In the genomic region with DNA sequence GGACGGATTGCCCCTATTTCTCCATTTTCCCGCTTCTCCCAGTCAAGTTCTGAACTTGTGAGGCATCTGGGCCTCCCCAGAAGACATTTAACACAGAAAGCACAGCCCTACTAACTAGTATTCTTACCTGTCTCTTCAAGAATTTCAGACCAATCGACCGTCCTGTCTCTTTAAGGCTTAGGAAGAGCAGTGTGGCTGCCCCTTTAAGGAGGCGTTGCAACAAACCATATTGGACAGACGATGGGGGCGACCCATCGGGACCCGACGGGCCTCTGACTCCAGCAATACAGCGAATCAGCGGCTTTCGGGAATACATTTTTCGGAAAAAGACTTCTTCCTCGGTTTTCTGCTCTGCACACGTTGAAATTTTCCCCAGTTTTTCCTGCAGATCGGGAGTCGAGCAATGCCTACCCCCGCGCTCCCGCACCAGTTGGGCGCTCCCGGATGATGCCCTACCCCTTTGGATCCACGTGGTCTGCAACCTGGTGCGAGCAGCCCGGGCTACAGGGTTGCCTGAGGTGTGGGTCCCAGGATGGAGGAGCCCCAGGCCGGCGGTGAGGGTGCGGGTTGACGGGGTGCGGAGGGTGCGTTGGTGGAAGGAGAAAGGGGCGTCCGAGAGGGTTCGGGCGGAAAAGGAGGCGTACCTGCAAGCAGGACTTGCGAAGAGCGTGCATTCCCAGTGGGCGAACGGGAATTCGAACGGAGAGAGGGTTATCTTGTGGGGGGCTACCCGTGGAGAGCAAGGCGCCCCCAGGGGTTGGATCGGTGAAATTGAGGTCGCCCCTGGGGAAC, we compare ENCODE assay signal across 8 cellular contexts. TPM values are rescaled to one million over a fixed set of nuclear protein-coding genes. Genes with fewer than 3 reads are reported as not detected.
A peak's percentile ranks its signal among the peaks of the same experiment; 100 is the strongest.
DNase-seq lines count a peak whose midpoint lies in the region; ATAC-seq and TF ChIP-seq lines count a peak whose summit lies in the region.

A gene with protein sequence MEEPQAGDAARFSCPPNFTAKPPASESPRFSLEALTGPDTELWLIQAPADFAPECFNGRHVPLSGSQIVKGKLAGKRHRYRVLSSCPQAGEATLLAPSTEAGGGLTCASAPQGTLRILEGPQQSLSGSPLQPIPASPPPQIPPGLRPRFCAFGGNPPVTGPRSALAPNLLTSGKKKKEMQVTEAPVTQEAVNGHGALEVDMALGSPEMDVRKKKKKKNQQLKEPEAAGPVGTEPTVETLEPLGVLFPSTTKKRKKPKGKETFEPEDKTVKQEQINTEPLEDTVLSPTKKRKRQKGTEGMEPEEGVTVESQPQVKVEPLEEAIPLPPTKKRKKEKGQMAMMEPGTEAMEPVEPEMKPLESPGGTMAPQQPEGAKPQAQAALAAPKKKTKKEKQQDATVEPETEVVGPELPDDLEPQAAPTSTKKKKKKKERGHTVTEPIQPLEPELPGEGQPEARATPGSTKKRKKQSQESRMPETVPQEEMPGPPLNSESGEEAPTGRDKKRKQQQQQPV (plus strand): TSS at position 480 of the 792 bp plus-strand sequence. CDS start 53 bp downstream, at position 533.

- peaks cover 74% of the 10 kb centered on the region for H3K36me3 Mint-ChIP-seq in Calu3 (ENCODE audit: insufficient read depth, unreplicated experiment)
- peaks cover 12% of the 10 kb centered on the region for H3K36me3 Mint-ChIP-seq in endothelial cell (ENCODE audit: low read depth, unreplicated experiment)

- H3K27me3 Mint-ChIP-seq in Calu3 (ENCODE audit: unreplicated experiment) (no peaks in the 10 kb centered on the region), endothelial cell (ENCODE audit: unreplicated experiment) (peaks cover 12% of the 10 kb centered on the region)

- TF ChIP-seq CTCF in Calu3 (IDR thresholded peaks at IDR 0.05; ENCODE audit: unreplicated experiment) = no peak
- TF ChIP-seq CTCF in OCI-LY1 (IDR thresholded peaks at IDR 0.05; ENCODE audit: low read length) = no peak
- TF ChIP-seq CTCF in endothelial cell (IDR thresholded peaks at IDR 0.05; ENCODE audit: unreplicated experiment) = no peak

- under 1% methylated on average over 47 of the region's 47 CpGs for WGBS in HUES64

- no TSS peak for BruUV-seq in Calu3 (replicated peaks; lab: Mats Ljungman, UMichigan)

- H3K4me1 ChIP-seq in HUES64 (ENCODE audit: insufficient read depth, low read length) (peaks cover 15% of the 10 kb centered on the region), OCI-LY1 (ENCODE audit: insufficient read depth, low read length, severe bottlenecking) (peaks cover 55% of the 10 kb centered on the region)

- H3K27ac Mint-ChIP-seq in Calu3 (ENCODE audit: unreplicated experiment) (peak within 1 kb of the TSS; percentile 89), endothelial cell (ENCODE audit: unreplicated experiment) (peak within 1 kb of the TSS; percentile 98)

- H3K36me3 ChIP-seq in HUES64 (ENCODE audit: insufficient read depth, low read length) = peaks cover 25% of the 10 kb centered on the region
- H3K36me3 ChIP-seq in OCI-LY1 (ENCODE audit: insufficient read depth, low read length) = peaks cover 10% of the 10 kb centered on the region

- H3K4me3 Mint-ChIP-seq in Calu3 (ENCODE audit: low read depth, unreplicated experiment) = peak within 1 kb of the TSS; percentile 92
- peak within 1 kb of the TSS; percentile 96 for H3K4me3 Mint-ChIP-seq in endothelial cell (ENCODE audit: unreplicated experiment)

- H3K9me3 Mint-ChIP-seq in Calu3 (ENCODE audit: low read depth, unreplicated experiment) (no peaks in the 10 kb centered on the region), endothelial cell (ENCODE audit: unreplicated experiment) (no peaks in the 10 kb centered on the region)

- peak within 1 kb of the TSS; percentile 87 for H3K4me3 ChIP-seq in HUES64 (ENCODE audit: low read length)
- H3K4me3 ChIP-seq in OCI-LY1 (ENCODE audit: low read depth, low read length, poor library complexity, severe bottlenecking) = peak within 1 kb of the TSS; percentile 84

- H3F3A ChIP-seq in OCI-LY1 (ENCODE audit: insufficient read depth, low read length) = no peaks in the 10 kb centered on the region

- H3K27ac ChIP-seq in HUES64 (ENCODE audit: low read depth, low read length) (peak within 1 kb of the TSS; percentile 97), OCI-LY1 (ENCODE audit: low read depth, low read length, poor library complexity, severe bottlenecking) (peak within 1 kb of the TSS; percentile 79)

- H3K9me3 ChIP-seq in HUES64 (ENCODE audit: insufficient read depth, low read depth, low read length) (no peaks in the 10 kb centered on the region), OCI-LY1 (ENCODE audit: low read length) (no peaks in the 10 kb centered on the region)

- intact Hi-C loops in Calu3 (cut with micrococcal nuclease; ENCODE audit: unreplicated experiment) = no loop called here

- peaks cover 8% of the 10 kb centered on the region; the same call in 1 of the 2 replicates for H3K27me3 ChIP-seq in HUES64 (ENCODE audit: insufficient read depth, low read length)
- H3K27me3 ChIP-seq in OCI-LY1 (ENCODE audit: insufficient read depth, low read length) = no peaks in the 10 kb centered on the region

- H3K9me2 ChIP-seq in OCI-LY1 (ENCODE audit: low read depth, low read length) = no peaks in the 10 kb centered on the region

- no peak within 1 kb of the TSS for H2AFZ ChIP-seq in OCI-LY1 (ENCODE audit: low read length)

- no peaks in the 10 kb centered on the region for H4K20me1 ChIP-seq in OCI-LY1 (ENCODE audit: insufficient read depth, low read length)

- H3K4me1 Mint-ChIP-seq in Calu3 (ENCODE audit: low read depth, unreplicated experiment) = peaks cover 27% of the 10 kb centered on the region
- H3K4me1 Mint-ChIP-seq in endothelial cell (ENCODE audit: unreplicated experiment) = peaks cover 13% of the 10 kb centered on the region

- CTCF ChIA-PET in Calu3 (lab: Charles Lee) = interaction anchor here (0.6 to 1.1 kb wide), 4 partner anchors 33 to 72 kb away, joined by 3 to 5 read pairs (median 4); a partner anchor contains a TSS

- peak; percentile 73 for ATAC-seq in GM21390 (IDR thresholded peaks at IDR 0.05; ENCODE audit: unreplicated experiment)

- peak within 1 kb of the TSS; percentile 99 for H3K9ac ChIP-seq in HUES64 (ENCODE audit: low read depth, low read length)
- peak within 1 kb of the TSS; percentile 83 for H3K9ac ChIP-seq in OCI-LY1 (ENCODE audit: low read length)

- H3K4me2 ChIP-seq in OCI-LY1 (ENCODE audit: low read length) = peak within 1 kb of the TSS; percentile 68

- DNase-seq in Calu3 (peak; percentile 87), endothelial cell (ENCODE audit: low spot score) (peak; percentile 68), midbrain (lab: John Stamatoyannopoulos, UW) (peak; percentile 89)
- DNase-seq in activated CD8-positive, alpha-beta memory T cell treated with anti-CD3 and anti-CD28 coated beads, Interleukin-2, amount 50 U/mL, for 48 hours = peak; percentile 88
- DNase-seq in stimulated activated CD8-positive, alpha-beta memory T cell treated with anti-CD3 and anti-CD28 coated beads, Interleukin-15, amount 100 ng/mL, for 4 hours (ENCODE audit: low read depth in 2 of 2) = peak; percentile 60 to 61

- peaks cover 6% of the 10 kb centered on the region; the same call in 1 of the 2 replicates for H3K79me2 ChIP-seq in OCI-LY1 (ENCODE audit: insufficient read depth, low read length)

RNA-seq across cellular contexts. Expression of the gene that starts here (rescaled TPM):
- 22.5 and 25.8 TPM in 2 replicates for total RNA-seq in Calu3 (2022)
- 22.8 TPM for polyA plus RNA-seq in HUES64 (2013, experiment 1 of 2)
- polyA plus RNA-seq in HUES64 (2013, experiment 2 of 2) = 22.9 TPM
- total RNA-seq in endothelial cell (ENCODE audit: unreplicated experiment) = 4.4 TPM

Comparison
In these comparisons a context has a peak if more than half of its experiments do, and no peak if none do; other contexts are left out.
1. Peak in every context shown above with its lines: DNase-seq, ATAC-seq, H3K4me3 ChIP-seq and H3K27ac ChIP-seq.